24 cellular contexts compared by ENCODE assay signal in genomic region chr16:10750793-10751192, GRCh38. TPM values are rescaled to one million over a fixed set of nuclear protein-coding genes. Genes with fewer than 3 reads are reported as not detected.
DNase-seq lines count a peak whose midpoint lies in the region; ATAC-seq and TF ChIP-seq lines count a peak whose summit lies in the region.
"Had no signal": no experiment of that assay in that cellular context is flagged by ENCODE, and none has a peak within 500 bp of the region (broad histone marks: within the 10 kb centered on the region; RNA-seq: fewer than 3 reads in every experiment).

No MANE protein-coding gene starts in this region.

- H3K9ac ChIP-seq in BLaER1 treated with 17β-estradiol and CSF1 and Interleukin-3, amounts not matched to agents 10 nM and 100 nM, result peak overlapping the region in 4 of 11 experiments; percentile 6 to 89 (median 78); a peak in 7 of 22 replicates
- H3K9ac ChIP-seq: GM23248, parathyroid adenoma had no signal

- peak overlapping the region; percentile 8 for H3K27ac Mint-ChIP-seq in activated T-helper 1 cell treated with anti-CD3 and anti-CD28 coated beads, Interleukin-12 subunit alpha, Interleukin-12 subunit beta, Interleukin-2, Interleukin-4 antibody, amounts not matched to agents 30 ng/mL and 10 ng/mL and 1 ng/mL, durations not matched to agents 14 hours and 24 hours and 36 hours
- H3K27ac Mint-ChIP-seq in naive B cell (peak overlapping the region in 5 of 6 donors; percentile 1 to 90 (median 63)), progenitor cell of endocrine pancreas (no peak overlapping the region)
- H3K27ac Mint-ChIP-seq: activated naive CD4-positive, alpha-beta T cell treated with anti-CD3 and anti-CD28 coated beads, Interleukin-2, amount 50 U/mL, for 24 hours; activated T-cell treated with anti-CD3 and anti-CD28 coated beads, Interleukin-2, amount 50 U/mL, for 72 hours; nephron had no signal

- H3K9me3 ChIP-seq in BLaER1 treated with 17β-estradiol and CSF1 and Interleukin-3, amounts not matched to agents 10 nM and 100 nM (replicated peaks in 1 of 11), result no peaks in the 10 kb centered on the region
- no peaks in the 10 kb centered on the region for H3K9me3 ChIP-seq in sigmoid colon
- H3K9me3 ChIP-seq: upper lobe of left lung had no signal

- H3K4me3 Mint-ChIP-seq in activated T-helper 1 cell treated with anti-CD3 and anti-CD28 coated beads, Interleukin-12 subunit alpha, Interleukin-12 subunit beta, Interleukin-2, Interleukin-4 antibody, amounts not matched to agents 30 ng/mL and 10 ng/mL and 1 ng/mL, durations not matched to agents 14 hours and 24 hours and 36 hours, result no peak overlapping the region
- H3K4me3 Mint-ChIP-seq in naive B cell (no peak overlapping the region), progenitor cell of endocrine pancreas (ENCODE audit: low read depth) (no peak overlapping the region)
- H3K4me3 Mint-ChIP-seq: activated naive CD4-positive, alpha-beta T cell treated with anti-CD3 and anti-CD28 coated beads, Interleukin-2, amount 50 U/mL, for 24 hours; nephron; T-helper 1 cell treated with Interleukin-12 subunit alpha and Interleukin-12 subunit beta and Interleukin-4 antibody, amounts not matched to agents 30 μg/mL and 1 μg/mL, for 36 hours had no signal

- H3K36me3 Mint-ChIP-seq in activated T-helper 1 cell treated with anti-CD3 and anti-CD28 coated beads, Interleukin-12 subunit alpha, Interleukin-12 subunit beta, Interleukin-2, Interleukin-4 antibody, amounts not matched to agents 30 ng/mL and 10 ng/mL and 1 ng/mL, durations not matched to agents 14 hours and 24 hours and 36 hours (ENCODE audit: low read depth), result peaks cover 25% of the 10 kb centered on the region
- H3K36me3 Mint-ChIP-seq in naive B cell (peaks cover 6 to 17% of the 10 kb centered on the region in 2 donors), progenitor cell of endocrine pancreas (ENCODE audit: insufficient read depth) (peaks cover 17% of the 10 kb centered on the region)

- H3K27me3 Mint-ChIP-seq in activated T-helper 1 cell treated with anti-CD3 and anti-CD28 coated beads, Interleukin-12 subunit alpha, Interleukin-12 subunit beta, Interleukin-2, Interleukin-4 antibody, amounts not matched to agents 30 ng/mL and 10 ng/mL and 1 ng/mL, durations not matched to agents 14 hours and 24 hours and 36 hours (ENCODE audit: insufficient read depth), result no peaks in the 10 kb centered on the region
- H3K27me3 Mint-ChIP-seq in naive B cell (no peaks in the 10 kb centered on the region), progenitor cell of endocrine pancreas (no peaks in the 10 kb centered on the region)
- H3K27me3 Mint-ChIP-seq: activated naive CD4-positive, alpha-beta T cell treated with anti-CD3 and anti-CD28 coated beads, Interleukin-2, amount 50 U/mL, for 24 hours had no signal

- peak overlapping the region in 6 of 11 experiments; percentile 17 to 96 (median 79); a peak in 10 of 22 replicates for H3K27ac ChIP-seq in BLaER1 treated with 17β-estradiol and CSF1 and Interleukin-3, amounts not matched to agents 10 nM and 100 nM
- H3K27ac ChIP-seq in sigmoid colon, result no peak overlapping the region
- H3K27ac ChIP-seq: GM23248, parathyroid adenoma had no signal

- peaks cover 18 to 84% (median 56%) of the 10 kb centered on the region in 11 experiments for H3K36me3 ChIP-seq in BLaER1 treated with 17β-estradiol and CSF1 and Interleukin-3, amounts not matched to agents 10 nM and 100 nM
- peaks cover 0 to 84% (median 38%) of the 10 kb centered on the region in 4 donors for H3K36me3 ChIP-seq in sigmoid colon

- H3K9me3 Mint-ChIP-seq in activated T-helper 1 cell treated with anti-CD3 and anti-CD28 coated beads, Interleukin-12 subunit alpha, Interleukin-12 subunit beta, Interleukin-2, Interleukin-4 antibody, amounts not matched to agents 30 ng/mL and 10 ng/mL and 1 ng/mL, durations not matched to agents 14 hours and 24 hours and 36 hours, result no peaks in the 10 kb centered on the region
- H3K9me3 Mint-ChIP-seq in naive B cell (no peaks in the 10 kb centered on the region), progenitor cell of endocrine pancreas (ENCODE audit: low read depth) (no peaks in the 10 kb centered on the region)
- H3K9me3 Mint-ChIP-seq: activated naive CD4-positive, alpha-beta T cell treated with anti-CD3 and anti-CD28 coated beads, Interleukin-2, amount 50 U/mL, for 24 hours; activated T-cell treated with anti-CD3 and anti-CD28 coated beads, Interleukin-2, amount 50 U/mL, for 72 hours; nephron; T-helper 1 cell treated with Interleukin-12 subunit alpha and Interleukin-12 subunit beta and Interleukin-4 antibody, amounts not matched to agents 30 μg/mL and 1 μg/mL, for 36 hours had no signal

- H3K4me1 ChIP-seq in BLaER1 treated with 17β-estradiol and CSF1 and Interleukin-3, amounts not matched to agents 10 nM and 100 nM, result peaks cover 82 to 99% (median 87%) of the 10 kb centered on the region in 10 experiments
- H3K4me1 ChIP-seq in sigmoid colon, result peaks cover 0 to 8% (median 6%) of the 10 kb centered on the region in 4 donors
- H3K4me1 ChIP-seq: parathyroid adenoma had no signal

- no peak for TF ChIP-seq EP300 in sigmoid colon (IDR thresholded peaks at IDR 0.05)

- peak overlapping the region in 6 of 11 experiments; percentile 13 to 99 (median 92); a peak in 11 of 22 replicates for H3K4me2 ChIP-seq in BLaER1 treated with 17β-estradiol and CSF1 and Interleukin-3, amounts not matched to agents 10 nM and 100 nM

- no peak for TF ChIP-seq POLR2A in sigmoid colon (IDR thresholded peaks at IDR 0.05)

- H3K4me3 ChIP-seq in BLaER1 treated with 17β-estradiol and CSF1 and Interleukin-3, amounts not matched to agents 10 nM and 100 nM, result no peak overlapping the region
- no peak overlapping the region for H3K4me3 ChIP-seq in sigmoid colon
- H3K4me3 ChIP-seq: GM23248, upper lobe of left lung had no signal

- no peak for TF ChIP-seq CTCF in sigmoid colon (IDR thresholded peaks at IDR 0.05)
- TF ChIP-seq CTCF in progenitor cell of endocrine pancreas (IDR thresholded peaks at IDR 0.05; ENCODE audit: unreplicated experiment), result no peak

- H3K4me1 Mint-ChIP-seq in activated T-helper 1 cell treated with anti-CD3 and anti-CD28 coated beads, Interleukin-12 subunit alpha, Interleukin-12 subunit beta, Interleukin-2, Interleukin-4 antibody, amounts not matched to agents 30 ng/mL and 10 ng/mL and 1 ng/mL, durations not matched to agents 14 hours and 24 hours and 36 hours (ENCODE audit: low read depth), result peaks cover 41% of the 10 kb centered on the region
- H3K4me1 Mint-ChIP-seq in naive B cell (peaks cover 44 to 54% (median 51%) of the 10 kb centered on the region in 3 donors), progenitor cell of endocrine pancreas (ENCODE audit: low read depth) (no peaks in the 10 kb centered on the region)

- ATAC-seq in naive B cell (ENCODE audit: low read depth in 2 of 2), result no peak
- ATAC-seq: sciatic nerve had no signal

- peaks cover 0 to 10% (median 0%) of the 10 kb centered on the region in 11 experiments; a peak in 2 of 22 replicates for H4K20me1 ChIP-seq in BLaER1 treated with 17β-estradiol and CSF1 and Interleukin-3, amounts not matched to agents 10 nM and 100 nM

- H3K27me3 ChIP-seq in BLaER1 treated with 17β-estradiol and CSF1 and Interleukin-3, amounts not matched to agents 10 nM and 100 nM, result no peaks in the 10 kb centered on the region
- H3K27me3 ChIP-seq in sigmoid colon, result no peaks in the 10 kb centered on the region
- H3K27me3 ChIP-seq: upper lobe of left lung had no signal

- intact Hi-C loops in activated T-helper 1 cell treated with anti-CD3 and anti-CD28 coated beads, Interleukin-12 subunit alpha, Interleukin-12 subunit beta, Interleukin-2, Interleukin-4 antibody, amounts not matched to agents 30 ng/mL and 10 ng/mL and 1 ng/mL, durations not matched to agents 14 hours and 24 hours and 36 hours (cut with micrococcal nuclease), result no loop called here
- intact Hi-C loops in sigmoid colon (cut with DNase I), result no loop called here

- DNase-seq in NCI-H82 (lab: John Stamatoyannopoulos, UW) (peak; percentile 77), NCI-H82 treated with DMSO at 0.1 percent for 48 hours (lab: John Stamatoyannopoulos, UW; ENCODE audit: unreplicated experiment) (no peak), naive B cell (no peak), sigmoid colon (no peak), COLO829 (ENCODE audit: low spot score) (no peak), progenitor cell of endocrine pancreas (ENCODE audit: low spot score, unreplicated experiment) (no peak)
- no peak for DNase-seq in activated T-helper 1 cell treated with anti-CD3 and anti-CD28 coated beads, Interleukin-12 subunit alpha, Interleukin-12 subunit beta, Interleukin-2, Interleukin-4 antibody, amounts not matched to agents 30 ng/mL and 10 ng/mL and 1 ng/mL, durations not matched to agents 14 hours and 24 hours and 36 hours (ENCODE audit: low spot score)
- DNase-seq: 8988T; activated CD4-positive, alpha-beta T cell treated with anti-CD3 and anti-CD28 coated beads for 4 hours; COR-L47; DMS79 treated with DMSO at 0.1 percent for 48 hours; effector CD4-positive, alpha-beta T cell; NCI-H1694; NCI-H526 had no signal

- WGBS in sigmoid colon, 2 donors, result 88 to 93% methylated on average over 11 of the region's 11 CpGs

RNA-seq across cellular contexts. Expression of gene NUBP1, which starts 7.2 kb away (rescaled TPM):
- total RNA-seq in activated T-helper 1 cell treated with anti-CD3 and anti-CD28 coated beads, Interleukin-12 subunit alpha, Interleukin-12 subunit beta, Interleukin-2, Interleukin-4 antibody, amounts not matched to agents 30 ng/mL and 10 ng/mL and 1 ng/mL, durations not matched to agents 14 hours and 24 hours and 36 hours, result 39.8 and 42.4 TPM in 2 replicates
- polyA plus RNA-seq in naive B cell (ENCODE audit: low read depth in 6 of 6) (10 to 100 TPM; 45.4 to 78.3 (median 63.5) TPM), sigmoid colon (10 to 100 TPM; 34.2 to 37.6 (median 36.6) TPM)
- total RNA-seq in sigmoid colon (10 to 100 TPM; 26.3 to 32.9 (median 31.4) TPM), progenitor cell of endocrine pancreas (28.1 TPM in 2 replicates)

RNA-seq across cellular contexts. Expression of gene TEKT5, which starts 56.1 kb away (rescaled TPM):
- total RNA-seq in activated T-helper 1 cell treated with anti-CD3 and anti-CD28 coated beads, Interleukin-12 subunit alpha, Interleukin-12 subunit beta, Interleukin-2, Interleukin-4 antibody, amounts not matched to agents 30 ng/mL and 10 ng/mL and 1 ng/mL, durations not matched to agents 14 hours and 24 hours and 36 hours, result not detected in 2 replicates
- polyA plus RNA-seq in naive B cell (ENCODE audit: low read depth in 6 of 6) (under 1 TPM in 2 of 6 donors, not detected in 4; 0.32 to 0.35 TPM), sigmoid colon (under 1 TPM in 1 of 3 donors, not detected in 2; 0.09 TPM)
- total RNA-seq in sigmoid colon (1 to 10 TPM in 1 of 4 donors, under 1 TPM in 1, not detected in 2; 0.83 to 2.1 TPM), progenitor cell of endocrine pancreas (0.29 and 0.58 TPM in 2 replicates)
- total RNA-seq: astrocyte, GM23248, sciatic nerve had no signal
- polyA plus RNA-seq: GM23248 had no signal

Comparison
In these comparisons a context has a peak if more than half of its experiments do, and no peak if none do; other contexts are left out.
1. H3K27ac ChIP-seq: peak in BLaER1 treated with 17β-estradiol and CSF1 and Interleukin-3, amounts not matched to agents 10 nM and 100 nM (6 of 11); none in sigmoid colon (0 of 4).